ENCODE assay signal across 9 cellular contexts in genomic region chr21:24375201-24375600, GRCh38.
DNase-seq lines count a peak whose midpoint lies in the region; ATAC-seq and TF ChIP-seq lines count a peak whose summit lies in the region.
"Had no signal": no experiment of that assay in that cellular context is flagged by ENCODE, and none has a peak within 500 bp of the region (broad histone marks: within the 10 kb centered on the region; RNA-seq: fewer than 3 reads in every experiment).

No MANE protein-coding gene starts in this region.

- no peak overlapping the region for H3K27ac ChIP-seq in left lung

- ATAC-seq in GM18508 (IDR thresholded peaks at IDR 0.05; ENCODE audit: insufficient read depth, unreplicated experiment) = peak; percentile 74
- ATAC-seq in GM21786 (IDR thresholded peaks at IDR 0.05; ENCODE audit: unreplicated experiment) = peak; percentile 66
- peak; percentile 41 for ATAC-seq in memory B cell (ENCODE audit: low read depth)
- no peak for ATAC-seq in left colon
- no peak for ATAC-seq in left lung

- H3K36me3 Mint-ChIP-seq in memory B cell (no peaks in the 10 kb centered on the region), progenitor cell of endocrine pancreas (ENCODE audit: insufficient read depth) (no peaks in the 10 kb centered on the region)

- no peaks in the 10 kb centered on the region for H3K27me3 ChIP-seq in left lung

- intact Hi-C loops in left colon (cut with DNase I, micrococcal nuclease) (no loop called here), left lung (cut with DNase I) (no loop called here)

- no peaks in the 10 kb centered on the region for H3K4me1 ChIP-seq in left lung

- DNase-seq in NCI-H69 (lab: John Stamatoyannopoulos, UW) (peak; percentile 20), memory B cell (ENCODE audit: low spot score in 2 of 2) (peak in 1 of 2 donors; percentile 7), left colon (no peak), NCI-H187 treated with DMSO at 0.1 percent for 48 hours (lab: John Stamatoyannopoulos, UW) (no peak), left lung (no peak), progenitor cell of endocrine pancreas (ENCODE audit: low spot score, unreplicated experiment) (no peak)
- DNase-seq: activated gamma-delta T cell had no signal

- H3K4me3 ChIP-seq in left lung = no peak overlapping the region

- H3K27ac Mint-ChIP-seq in memory B cell (no peak overlapping the region), progenitor cell of endocrine pancreas (no peak overlapping the region)

- H3K36me3 ChIP-seq in left lung = no peaks in the 10 kb centered on the region

- H3K9me3 ChIP-seq in left lung = no peaks in the 10 kb centered on the region

- H3K9me3 Mint-ChIP-seq in memory B cell (peaks cover 5% of the 10 kb centered on the region), progenitor cell of endocrine pancreas (ENCODE audit: low read depth) (peaks cover 22% of the 10 kb centered on the region)

- H3K4me3 Mint-ChIP-seq in memory B cell (no peak overlapping the region), progenitor cell of endocrine pancreas (ENCODE audit: low read depth) (no peak overlapping the region)

- no peaks in the 10 kb centered on the region for H3K4me1 Mint-ChIP-seq in memory B cell
- H3K4me1 Mint-ChIP-seq in progenitor cell of endocrine pancreas (ENCODE audit: low read depth) = no peaks in the 10 kb centered on the region

- TF ChIP-seq CTCF in left lung (IDR thresholded peaks at IDR 0.05) (no peak), progenitor cell of endocrine pancreas (IDR thresholded peaks at IDR 0.05; ENCODE audit: unreplicated experiment) (no peak)

- no peaks in the 10 kb centered on the region for H3K27me3 Mint-ChIP-seq in memory B cell
- H3K27me3 Mint-ChIP-seq in progenitor cell of endocrine pancreas = no peaks in the 10 kb centered on the region

Comparison
In these comparisons a context has a peak if more than half of its experiments do, and no peak if none do; other contexts are left out.
1. ATAC-seq: peak in GM18508 (single experiment), GM21786 (single experiment) and memory B cell (single experiment); none in left colon (single experiment) and left lung (single experiment).